1 cellular context compared by ENCODE assay signal in genomic region chr10:21173964-21174669, GRCh38.
A peak's percentile ranks its signal among the peaks of the same experiment; 100 is the strongest.
TF ChIP-seq lines count a peak whose summit lies in the region.

No MANE protein-coding gene starts in this region.

TF ChIP-seq in HepG2, 621 proteins besides CTCF, POLR2A, EP300 and RAD21:
- peak; percentile 40; the same call in 1 of the 2 replicates for TF ChIP-seq ZNF687 (CRISPR knock-in tag; IDR thresholded peaks at IDR 0.05)
- TF ChIP-seq ZFP91 (CRISPR knock-in tag; IDR thresholded peaks at IDR 0.05; ENCODE audit: borderline replicate concordance) = 0 out of 2 replicates have a peak, but pooled peaks have one; percentile 25
- TF ChIP-seq USF2 (IDR thresholded peaks at IDR 0.05; ENCODE audit: low read depth, low read length) = no peak
- TF ChIP-seq USF2 (CRISPR knock-in tag; IDR thresholded peaks at IDR 0.05; ENCODE audit: borderline replicate concordance) = no peak
- TF ChIP-seq ZNF225 (CRISPR knock-in tag; IDR thresholded peaks at IDR 0.05) = 0 out of 2 replicates have a peak, but pooled peaks have one; percentile 63
- TF ChIP-seq, protein P1, sequence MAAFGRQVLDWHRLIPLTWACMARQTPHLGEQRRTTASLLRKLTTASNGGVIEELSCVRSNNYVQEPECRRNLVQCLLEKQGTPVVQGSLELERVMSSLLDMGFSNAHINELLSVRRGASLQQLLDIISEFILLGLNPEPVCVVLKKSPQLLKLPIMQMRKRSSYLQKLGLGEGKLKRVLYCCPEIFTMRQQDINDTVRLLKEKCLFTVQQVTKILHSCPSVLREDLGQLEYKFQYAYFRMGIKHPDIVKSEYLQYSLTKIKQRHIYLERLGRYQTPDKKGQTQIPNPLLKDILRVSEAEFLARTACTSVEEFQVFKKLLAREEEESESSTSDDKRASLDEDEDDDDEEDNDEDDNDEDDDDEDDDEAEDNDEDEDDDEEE (CRISPR knock-in tag; IDR thresholded peaks at IDR 0.05) = no peak
- TF ChIP-seq, protein P2, sequence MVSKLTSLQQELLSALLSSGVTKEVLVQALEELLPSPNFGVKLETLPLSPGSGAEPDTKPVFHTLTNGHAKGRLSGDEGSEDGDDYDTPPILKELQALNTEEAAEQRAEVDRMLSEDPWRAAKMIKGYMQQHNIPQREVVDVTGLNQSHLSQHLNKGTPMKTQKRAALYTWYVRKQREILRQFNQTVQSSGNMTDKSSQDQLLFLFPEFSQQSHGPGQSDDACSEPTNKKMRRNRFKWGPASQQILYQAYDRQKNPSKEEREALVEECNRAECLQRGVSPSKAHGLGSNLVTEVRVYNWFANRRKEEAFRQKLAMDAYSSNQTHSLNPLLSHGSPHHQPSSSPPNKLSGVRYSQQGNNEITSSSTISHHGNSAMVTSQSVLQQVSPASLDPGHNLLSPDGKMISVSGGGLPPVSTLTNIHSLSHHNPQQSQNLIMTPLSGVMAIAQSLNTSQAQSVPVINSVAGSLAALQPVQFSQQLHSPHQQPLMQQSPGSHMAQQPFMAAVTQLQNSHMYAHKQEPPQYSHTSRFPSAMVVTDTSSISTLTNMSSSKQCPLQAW (CRISPR knock-in tag; IDR thresholded peaks at IDR 0.05) = no peak
- TF ChIP-seq BCL6 (CRISPR knock-in tag; IDR thresholded peaks at IDR 0.05) = 0 out of 2 replicates have a peak, but pooled peaks have one; percentile 18
- no peak for TF ChIP-seq KLF13 (CRISPR knock-in tag; IDR thresholded peaks at IDR 0.05)
- TF ChIP-seq UBTF (CRISPR knock-in tag; IDR thresholded peaks at IDR 0.05) = peak; percentile 50; the same call in 1 of the 2 replicates
- no peak; the same call in 1 of the 2 replicates for TF ChIP-seq MYC (CRISPR knock-in tag; IDR thresholded peaks at IDR 0.05; ENCODE audit: borderline replicate concordance)
- 0 out of 2 replicates have a peak, but pooled peaks have one; percentile 32 for TF ChIP-seq RNF2 (conservative IDR thresholded peaks at IDR 0.05; ENCODE audit: low read depth)
- no peak for TF ChIP-seq ZNF280D (CRISPR knock-in tag; IDR thresholded peaks at IDR 0.05)
- TF ChIP-seq TFDP1 (CRISPR knock-in tag; IDR thresholded peaks at IDR 0.05; ENCODE audit: borderline replicate concordance) = peak; percentile 14; the same call in 1 of the 2 replicates
- TF ChIP-seq FOSL2 (CRISPR knock-in tag; IDR thresholded peaks at IDR 0.05) = peak; percentile 75
- TF ChIP-seq SP1 (IDR thresholded peaks at IDR 0.05) = no peak
- no peak for TF ChIP-seq SP1 (CRISPR knock-in tag; IDR thresholded peaks at IDR 0.05)
- TF ChIP-seq PHF5A (CRISPR knock-in tag; IDR thresholded peaks at IDR 0.05; ENCODE audit: low read depth, unreplicated experiment) = no peak
- peak; percentile 49 for TF ChIP-seq PTBP1 (IDR thresholded peaks at IDR 0.05; ENCODE audit: low read depth, low read length, poor library complexity, severe bottlenecking)
- TF ChIP-seq TP53 (CRISPR knock-in tag; conservative IDR thresholded peaks at IDR 0.05) = no peak
- no peak for TF ChIP-seq NRL (CRISPR knock-in tag; IDR thresholded peaks at IDR 0.05; ENCODE audit: borderline replicate concordance)
- TF ChIP-seq ZNF800 (CRISPR knock-in tag; IDR thresholded peaks at IDR 0.05) = peak; percentile 81
